In genomic region chr22:17007852-17008731, GRCh38 we compare ENCODE assay signal across 23 cellular contexts. TPM values are rescaled to one million over a fixed set of nuclear protein-coding genes. Genes with fewer than 3 reads are reported as not detected.
"Had no signal": no experiment of that assay in that cellular context is flagged by ENCODE, and none has a peak within 500 bp of the region (broad histone marks: within the 10 kb centered on the region; RNA-seq: fewer than 3 reads in every experiment).

Gene GAB4 (minus strand): TSS chr22:17008222. CDS start chr22:17008114, 108 bp downstream.

- H3K36me3 ChIP-seq: brain microvascular endothelial cell, left ventricle myocardium inferior, right atrium auricular region, suprapubic skin, upper lobe of left lung had no signal

- H3K4me3 ChIP-seq: left ventricle myocardium inferior, right atrium auricular region, skin epidermis, suprapubic skin, upper lobe of left lung had no signal

- H3K4me3 Mint-ChIP-seq: activated CD8-positive, alpha-beta T cell treated with anti-CD3 and anti-CD28 coated beads for 36 hours; activated naive CD8-positive, alpha-beta T cell treated with anti-CD3 and anti-CD28 coated beads for 36 hours; activated T-cell treated with anti-CD3 and anti-CD28 coated beads, Interleukin-2, amount 50 U/mL, for 4 hours; dendritic cell treated with granulocyte-macrophage colony-stimulating factor and Interleukin-4, amounts not matched to agents 40 ng/mL and 50 ng/mL, for 4 days; naive B cell; T-helper 1 cell treated with Interleukin-12 subunit alpha and Interleukin-12 subunit beta and Interleukin-4 antibody, amounts not matched to agents 30 μg/mL and 1 μg/mL, for 36 hours had no signal

- H3K27me3 ChIP-seq: brain microvascular endothelial cell, right atrium auricular region, upper lobe of left lung had no signal

- H3K27ac ChIP-seq: brain microvascular endothelial cell, epithelial cell of prostate, left ventricle myocardium inferior, right atrium auricular region, skin epidermis, suprapubic skin, upper lobe of left lung had no signal

- H3K9me3 ChIP-seq: suprapubic skin had no signal

- ATAC-seq: activated CD8-positive, alpha-beta T cell treated with anti-CD3 and anti-CD28 coated beads for 36 hours; activated T-cell treated with anti-CD3 and anti-CD28 coated beads, Interleukin-2, amount 50 U/mL, for 4 hours had no signal

- DNase-seq: activated CD4-positive, alpha-beta T cell treated with anti-CD3 and anti-CD28 coated beads for 48 hours; activated CD8-positive, alpha-beta T cell treated with anti-CD3 and anti-CD28 coated beads for 36 hours; activated effector memory CD4-positive, alpha-beta T cell treated with anti-CD3 and anti-CD28 coated beads, Interleukin-2, amount 50 U/mL, for 16 hours; activated naive CD8-positive, alpha-beta T cell treated with anti-CD3 and anti-CD28 coated beads for 36 hours; activated T-cell treated with anti-CD3 and anti-CD28 coated beads, Interleukin-2, amount 50 U/mL, for 4 hours; anterior cingulate cortex; brain microvascular endothelial cell; effector memory CD4-positive, alpha-beta T cell; head of caudate nucleus; left ventricle myocardium inferior; naive B cell; stimulated activated CD4-positive, alpha-beta T cell treated with anti-CD3 and anti-CD28 coated beads, Interleukin-4, amount 100 ng/mL, for 24 hours; stimulated activated naive CD4-positive, alpha-beta T cell treated with Interleukin-2 at 50 U/mL for 16 hours had no signal

- H3K27ac Mint-ChIP-seq: activated CD8-positive, alpha-beta T cell treated with anti-CD3 and anti-CD28 coated beads for 36 hours; activated naive CD8-positive, alpha-beta T cell treated with anti-CD3 and anti-CD28 coated beads for 36 hours; dendritic cell treated with granulocyte-macrophage colony-stimulating factor and Interleukin-4, amounts not matched to agents 40 ng/mL and 50 ng/mL, for 4 days; naive B cell; T-helper 1 cell treated with Interleukin-12 subunit alpha and Interleukin-12 subunit beta and Interleukin-4 antibody, amounts not matched to agents 30 μg/mL and 1 μg/mL, for 36 hours had no signal

- H3K4me1 Mint-ChIP-seq: naive B cell had no signal

- H3K4me1 ChIP-seq: left ventricle myocardium inferior, right atrium auricular region, upper lobe of left lung had no signal

RNA-seq across cellular contexts. Expression of gene GAB4, which starts in this region (rescaled TPM):
- total RNA-seq: activated CD8-positive, alpha-beta T cell treated with anti-CD3 and anti-CD28 coated beads for 36 hours; activated T-cell treated with anti-CD3 and anti-CD28 coated beads, Interleukin-2, amount 50 U/mL, for 4 hours; fibroblast of lung; frontal cortex; kidney epithelial cell; left ventricle myocardium inferior; right atrium auricular region; upper lobe of left lung had no signal
